ENCODE assay signal across 6 cellular contexts in the genomic region with DNA sequence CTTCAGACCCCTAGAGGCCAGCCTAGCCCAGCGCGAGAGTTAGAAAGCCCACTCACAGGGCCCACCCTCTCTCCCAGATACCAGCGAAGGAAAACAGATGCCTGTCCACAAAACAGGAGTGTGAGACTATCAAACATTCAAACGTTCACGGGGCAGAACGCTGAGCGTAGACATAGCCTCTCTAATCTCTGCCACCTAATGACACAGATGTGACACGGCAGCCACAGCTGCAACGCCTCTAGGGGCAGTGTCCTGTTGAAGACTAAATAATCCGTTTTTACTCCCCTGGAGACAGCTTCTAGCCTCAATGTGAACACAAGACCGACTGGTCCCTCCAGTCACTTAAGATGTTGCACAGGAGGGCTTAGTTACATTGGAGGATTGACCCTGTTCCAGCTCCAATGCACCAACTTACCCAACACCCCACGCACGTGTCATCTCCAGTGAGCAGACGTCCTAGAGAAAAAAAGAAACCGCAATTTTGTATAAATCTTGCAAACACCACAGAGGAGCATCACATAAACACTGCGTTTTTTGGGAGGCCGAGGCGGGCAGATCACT. TPM values are rescaled to one million over a fixed set of nuclear protein-coding genes. Genes with fewer than 3 reads are reported as not detected.
DNase-seq lines count a peak whose midpoint lies in the region; ATAC-seq and TF ChIP-seq lines count a peak whose summit lies in the region.

No MANE protein-coding gene starts in this region.

- H3K4me3 ChIP-seq in heart right ventricle, result peak overlapping the region; percentile 63 to 98 (median 82)
- peak overlapping the region; percentile 47 for H3K4me3 ChIP-seq in lung

- no peak for DNase-seq in heart right ventricle
- no peak for DNase-seq in left cardiac atrium
- DNase-seq in activated effector memory CD4-positive, alpha-beta T cell treated with anti-CD3 and anti-CD28 coated beads, Interleukin-2, amount 50 U/mL, for 16 hours, result peak; percentile 82
- no peak for DNase-seq in lung (ENCODE audit: low spot score)
- no peak for DNase-seq in NCI-H510A (lab: John Stamatoyannopoulos, UW)
- DNase-seq in NCI-H446 treated with DMSO at 0.1 percent for 48 hours (lab: John Stamatoyannopoulos, UW), result no peak

- no peaks in the 10 kb centered on the region for H3K9me3 ChIP-seq in heart right ventricle
- H3K9me3 ChIP-seq in lung (ENCODE audit: control insufficient read depth in 2 of 2, insufficient read depth in 1 of 2, low read length in 1 of 2), result no peaks in the 10 kb centered on the region

- peak overlapping the region in 9 of 10 donors; percentile 39 to 92 (median 85) for H3K27ac ChIP-seq in heart right ventricle
- peak overlapping the region in 1 of 2 donors; percentile 35 for H3K27ac ChIP-seq in lung (ENCODE audit: low read depth in 1 of 2, low read length in 1 of 2)

- no peaks in the 10 kb centered on the region for H3K27me3 ChIP-seq in heart right ventricle
- H3K27me3 ChIP-seq in lung (ENCODE audit: control insufficient read depth, insufficient read depth), result no peaks in the 10 kb centered on the region

- peaks cover 3 to 54% (median 33%) of the 10 kb centered on the region in 9 donors for H3K36me3 ChIP-seq in heart right ventricle
- peaks cover 5 to 42% of the 10 kb centered on the region in 2 donors for H3K36me3 ChIP-seq in lung (ENCODE audit: control insufficient read depth in 2 of 2, insufficient read depth in 2 of 2, low read length in 2 of 2)

- ATAC-seq in heart right ventricle, result peak in 3 of 8 donors; percentile 16 to 30 (median 19)
- ATAC-seq in left cardiac atrium, result no peak
- no peak for ATAC-seq in lung (ENCODE audit: insufficient read depth, low FRiP score)

- 15 to 17% methylated on average over 18 of the region's 18 CpGs for WGBS in heart right ventricle, 2 donors
- 14 to 20% methylated on average over 18 of the region's 18 CpGs for WGBS in lung, 2 donors

- intact Hi-C loops in heart right ventricle (cut with DNase I), result loop anchor here in 2 of 10 donors (5.0 kb wide), 1 partner anchor 39 kb away; the partner anchor contains the start of gene AGPAT2 (in 2 of the 2)
- intact Hi-C loops in left cardiac atrium (cut with DNase I), result no loop called here

- H3K4me1 ChIP-seq in heart right ventricle (peaks cover 16 to 68% (median 61%) of the 10 kb centered on the region in 9 donors), lung (ENCODE audit: control insufficient read depth in 2 of 2, insufficient read depth in 2 of 2, low read length in 2 of 2) (peaks cover 0 to 18% of the 10 kb centered on the region in 2 donors)

- peak in 8 of 9 donors; percentile 23 to 62 (median 38) for TF ChIP-seq CTCF in heart right ventricle (IDR thresholded peaks at IDR 0.05)
- TF ChIP-seq CTCF in lung (IDR thresholded peaks at IDR 0.05; ENCODE audit: control extremely low read depth, extremely low read depth), result peak; percentile 16

RNA-seq across cellular contexts. Expression of gene DIPK1B, which starts 14.3 kb away (rescaled TPM):
- total RNA-seq in heart right ventricle (10 to 100 TPM; 15.7 to 26.1 (median 17.9) TPM), left cardiac atrium (10 to 100 TPM; 23.2 to 35.2 TPM), lung (10 to 100 TPM; 14.5 to 26.7 TPM)
- polyA plus RNA-seq in heart right ventricle (10 to 100 TPM; 24.8 to 37.9 TPM), lung (10 to 100 TPM; 12.5 to 13.3 TPM)

RNA-seq across cellular contexts. Expression of gene LCN10, which starts 16.0 kb away (rescaled TPM):
- total RNA-seq in heart right ventricle (10 to 100 TPM in 3 of 10 donors, 1 to 10 TPM in 4, under 1 TPM in 3; 0.44 to 28.7 (median 1.7) TPM), left cardiac atrium (10 to 100 TPM in 1 of 2 donors, 1 to 10 TPM in 1; 9.3 to 20.1 TPM), lung (1 to 10 TPM in 1 of 2 donors, not detected in 1; 4.7 TPM)
- polyA plus RNA-seq in heart right ventricle (100 to 1,000 TPM in 1 of 2 donors, 10 to 100 TPM in 1; 34.0 to 144 TPM), lung (1 to 10 TPM in 1 of 2 donors, under 1 TPM in 1; 0.72 to 6.4 TPM)

RNA-seq across cellular contexts. Expression of gene LCN6, which starts 21.6 kb away (rescaled TPM):
- 10 to 100 TPM in 3 of 10 donors, 1 to 10 TPM in 7; 1.5 to 76.8 (median 3.5) TPM for total RNA-seq in heart right ventricle
- 100 to 1,000 TPM in 1 of 2 donors, 10 to 100 TPM in 1; 95.6 to 261 TPM for polyA plus RNA-seq in heart right ventricle
- 10 to 100 TPM; 18.2 to 51.8 TPM for total RNA-seq in left cardiac atrium
- total RNA-seq in lung, result 1 to 10 TPM in 1 of 2 donors, not detected in 1; 8.6 TPM
- polyA plus RNA-seq in lung, result 10 to 100 TPM in 1 of 2 donors, 1 to 10 TPM in 1; 1.4 to 12.3 TPM

RNA-seq across cellular contexts. Expression of gene LCN8, which starts 31.3 kb away (rescaled TPM):
- total RNA-seq in heart right ventricle (not detected), left cardiac atrium (not detected), lung (under 1 TPM in 1 of 2 donors, not detected in 1; 0.11 TPM)
- polyA plus RNA-seq in heart right ventricle (not detected), lung (not detected)

RNA-seq across cellular contexts. Expression of gene LCN15, which starts 37.6 kb away (rescaled TPM):
- 10 to 100 TPM in 1 of 10 donors, 1 to 10 TPM in 1, under 1 TPM in 1, not detected in 7; 0.85 to 20.1 (median 1.3) TPM for total RNA-seq in heart right ventricle
- polyA plus RNA-seq in heart right ventricle, result 1 to 10 TPM; 1.0 to 6.1 TPM
- total RNA-seq in left cardiac atrium, result 1 to 10 TPM in 1 of 2 donors, under 1 TPM in 1; 0.41 to 1.1 TPM
- total RNA-seq in lung, result not detected
- polyA plus RNA-seq in lung, result under 1 TPM in 1 of 2 donors, not detected in 1; 0.16 TPM
